Comparison of ENCODE assay signal across 12 cellular contexts in genomic region chr14:95456281-95456680, GRCh38.
DNase-seq lines count a peak whose midpoint lies in the region; ATAC-seq and TF ChIP-seq lines count a peak whose summit lies in the region.
"Had no signal": no experiment of that assay in that cellular context is flagged by ENCODE, and none has a peak within 500 bp of the region (broad histone marks: within the 10 kb centered on the region; RNA-seq: fewer than 3 reads in every experiment).

No MANE protein-coding gene starts in this region.

- peak overlapping the region in 7 of 11 experiments; percentile 30 to 69 (median 56); a peak in 13 of 22 replicates for H3K27ac ChIP-seq in BLaER1 treated with 17β-estradiol and CSF1 and Interleukin-3, amounts not matched to agents 10 nM and 100 nM
- H3K27ac ChIP-seq in dorsolateral prefrontal cortex = peak overlapping the region in 34 of 59 donors; percentile 1 to 95 (median 61)
- H3K27ac ChIP-seq: HL-60 had no signal

- H3K27ac Mint-ChIP-seq in osteocyte (ENCODE audit: unreplicated experiment) = peak overlapping the region; percentile 7
- H3K27ac Mint-ChIP-seq: CD4-positive, CD25-positive, alpha-beta regulatory T cell; HFFc6 had no signal

- peaks cover 53% of the 10 kb centered on the region for H3K36me3 Mint-ChIP-seq in osteocyte (ENCODE audit: unreplicated experiment)

- no peak overlapping the region for H3K4me3 Mint-ChIP-seq in osteocyte (ENCODE audit: unreplicated experiment)
- H3K4me3 Mint-ChIP-seq: CD4-positive, CD25-positive, alpha-beta regulatory T cell; HFFc6 had no signal

- ATAC-seq in activated CD4-positive, CD25-positive, alpha-beta regulatory T cell treated with anti-CD3 and anti-CD28 coated beads, Interleukin-2, amount 50 U/mL, for 24 hours = no peak
- ATAC-seq in GM19455 (IDR thresholded peaks at IDR 0.05; ENCODE audit: unreplicated experiment) (no peak), HG03139 (IDR thresholded peaks at IDR 0.05; ENCODE audit: unreplicated experiment) (no peak)

- H3K4me3 ChIP-seq in BLaER1 treated with 17β-estradiol and CSF1 and Interleukin-3, amounts not matched to agents 10 nM and 100 nM = no peak overlapping the region
- H3K4me3 ChIP-seq in dorsolateral prefrontal cortex = no peak overlapping the region

- H4K20me1 ChIP-seq in BLaER1 treated with 17β-estradiol and CSF1 and Interleukin-3, amounts not matched to agents 10 nM and 100 nM = peaks cover 0 to 39% (median 0%) of the 10 kb centered on the region in 11 experiments; a peak in 4 of 22 replicates

- peaks cover 29% of the 10 kb centered on the region for H3K4me1 Mint-ChIP-seq in osteocyte (ENCODE audit: unreplicated experiment)

- H3K27me3 ChIP-seq in BLaER1 treated with 17β-estradiol and CSF1 and Interleukin-3, amounts not matched to agents 10 nM and 100 nM = no peaks in the 10 kb centered on the region
- H3K27me3 ChIP-seq in dorsolateral prefrontal cortex = no peaks in the 10 kb centered on the region

- peaks cover 22 to 99% (median 87%) of the 10 kb centered on the region in 10 experiments for H3K4me1 ChIP-seq in BLaER1 treated with 17β-estradiol and CSF1 and Interleukin-3, amounts not matched to agents 10 nM and 100 nM

- TF ChIP-seq CTCF in dorsolateral prefrontal cortex (IDR thresholded peaks at IDR 0.05 in 54 of 56, conservative IDR thresholded peaks at IDR 0.05 in 2 of 56; ENCODE audit: low read depth in 1 of 56, partially characterized antibody in 56 of 56) (no peak), osteocyte (IDR thresholded peaks at IDR 0.05) (no peak)

- no peaks in the 10 kb centered on the region for H3K9me3 ChIP-seq in BLaER1 treated with 17β-estradiol and CSF1 and Interleukin-3, amounts not matched to agents 10 nM and 100 nM (replicated peaks in 1 of 11)

- H3K36me3 ChIP-seq in BLaER1 treated with 17β-estradiol and CSF1 and Interleukin-3, amounts not matched to agents 10 nM and 100 nM = peaks cover 58 to 99% (median 96%) of the 10 kb centered on the region in 11 experiments

- H3K4me2 ChIP-seq in BLaER1 treated with 17β-estradiol and CSF1 and Interleukin-3, amounts not matched to agents 10 nM and 100 nM = peak overlapping the region in 7 of 11 experiments; percentile 16 to 60 (median 43); a peak in 13 of 22 replicates

- no peaks in the 10 kb centered on the region for H3K9me3 Mint-ChIP-seq in osteocyte (ENCODE audit: unreplicated experiment)
- H3K9me3 Mint-ChIP-seq: HFFc6 had no signal

- intact Hi-C loops in dorsolateral prefrontal cortex (cut with DNase I) = no loop called here

- peak overlapping the region in 2 of 11 experiments; percentile 21 to 52; a peak in 3 of 22 replicates for H3K9ac ChIP-seq in BLaER1 treated with 17β-estradiol and CSF1 and Interleukin-3, amounts not matched to agents 10 nM and 100 nM

- DNase-seq in dorsolateral prefrontal cortex (peak in 6 of 10 donors; percentile 24 to 65 (median 43)), osteocyte (ENCODE audit: extremely low spot score, unreplicated experiment) (no peak), hippocampal formation (lab: John Stamatoyannopoulos, UW) (no peak)
- DNase-seq: CD4-positive, CD25-positive, alpha-beta regulatory T cell; DMS53; HCEC 1CT; HFFc6 had no signal

- H3K27me3 Mint-ChIP-seq in osteocyte (ENCODE audit: unreplicated experiment) = no peaks in the 10 kb centered on the region
- H3K27me3 Mint-ChIP-seq: CD4-positive, CD25-positive, alpha-beta regulatory T cell had no signal

Comparison
In these comparisons a context has a peak if more than half of its experiments do, and no peak if none do; other contexts are left out.
1. DNase-seq: peak in dorsolateral prefrontal cortex (6 of 10); none in osteocyte (single experiment) and hippocampal formation (0 of 2).